ENCODE assay signal across 1 cellular context in the genomic region with DNA sequence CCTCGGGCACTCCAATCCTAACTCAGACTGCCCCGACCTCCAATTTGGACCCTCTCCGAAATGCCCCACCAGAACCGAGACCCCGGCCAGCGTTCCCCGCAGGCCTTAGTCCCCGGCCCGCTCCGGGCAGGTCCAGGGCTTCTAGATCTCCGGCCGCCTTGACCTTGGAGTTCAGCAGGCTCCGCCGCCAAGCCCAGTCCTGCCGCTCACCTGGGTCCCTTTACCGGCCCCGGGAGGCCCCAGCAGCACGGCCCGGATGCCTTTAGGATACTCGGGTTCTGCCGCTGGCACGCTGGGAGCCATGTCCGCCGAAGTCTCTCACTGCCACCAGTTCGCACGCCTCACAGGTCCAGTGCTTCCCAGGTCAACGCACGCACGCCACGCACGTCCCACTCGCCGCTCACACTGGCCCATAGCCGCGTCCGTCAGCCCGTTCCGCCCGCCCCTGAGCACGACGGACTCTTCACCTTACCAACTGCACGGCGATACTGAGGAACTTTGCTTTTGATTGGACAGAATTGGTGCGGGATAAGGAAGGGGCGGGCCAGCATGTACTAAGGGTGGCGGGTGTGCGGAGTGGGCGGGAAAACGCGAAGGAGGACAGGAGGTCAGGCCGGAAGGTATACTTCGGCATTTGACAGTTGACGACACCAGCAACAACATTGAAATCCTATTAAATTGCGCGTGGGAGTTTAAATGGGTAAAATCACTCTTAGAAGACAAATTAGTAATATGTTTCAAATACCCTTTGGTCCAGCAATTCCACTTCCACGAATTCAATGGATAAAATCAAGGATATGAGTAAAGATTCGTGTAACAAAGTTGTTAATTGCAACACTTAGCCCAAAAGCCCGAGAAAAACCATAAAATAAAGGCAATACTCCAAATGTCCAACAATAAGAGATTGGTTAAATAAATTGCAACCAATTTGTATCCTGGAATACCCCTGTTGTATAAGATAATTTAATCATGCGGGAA.
A peak's percentile ranks its signal among the peaks of the same experiment; 100 is the strongest.
TF ChIP-seq lines count a peak whose summit lies in the region.

TSS of gene AK2 (minus strand) at position 358 of the 978 bp plus-strand sequence. CDS start at position 303, 55 bp downstream.

TF ChIP-seq in H1, 55 proteins besides CTCF, POLR2A, EP300 and RAD21 (continued from another document):
- TF ChIP-seq, protein P1, sequence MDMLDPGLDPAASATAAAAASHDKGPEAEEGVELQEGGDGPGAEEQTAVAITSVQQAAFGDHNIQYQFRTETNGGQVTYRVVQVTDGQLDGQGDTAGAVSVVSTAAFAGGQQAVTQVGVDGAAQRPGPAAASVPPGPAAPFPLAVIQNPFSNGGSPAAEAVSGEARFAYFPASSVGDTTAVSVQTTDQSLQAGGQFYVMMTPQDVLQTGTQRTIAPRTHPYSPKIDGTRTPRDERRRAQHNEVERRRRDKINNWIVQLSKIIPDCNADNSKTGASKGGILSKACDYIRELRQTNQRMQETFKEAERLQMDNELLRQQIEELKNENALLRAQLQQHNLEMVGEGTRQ (IDR thresholded peaks at IDR 0.05; ENCODE audit: low read length), result no peak
- TF ChIP-seq RFX5 (IDR thresholded peaks at IDR 0.05; ENCODE audit: borderline replicate concordance, low read depth, low read length) (no peak), JUND (IDR thresholded peaks at IDR 0.05; ENCODE audit: low read length) (no peak), CTBP2 (IDR thresholded peaks at IDR 0.05; ENCODE audit: borderline replicate concordance, insufficient read depth, insufficient read length, low read length) (no peak), POU5F1 (IDR thresholded peaks at IDR 0.05; ENCODE audit: low read depth, low read length) (no peak), CHD2 (IDR thresholded peaks at IDR 0.05; ENCODE audit: low read length) (peak; percentile 95), NANOG (IDR thresholded peaks at IDR 0.05; ENCODE audit: insufficient read depth, low read depth, low read length, poor library complexity, severe bottlenecking) (peak; percentile 22), RXRA (IDR thresholded peaks at IDR 0.05; ENCODE audit: insufficient read depth, low read depth, low read length) (no peak), E2F6 (IDR thresholded peaks at IDR 0.05) (peak; percentile 100), EZH2 (IDR thresholded peaks at IDR 0.05; ENCODE audit: low read depth, low read length, severe bottlenecking) (no peak), SAP30 (IDR thresholded peaks at IDR 0.05; ENCODE audit: insufficient read depth, insufficient replicate concordance, low read length) (no peak), TBP (IDR thresholded peaks at IDR 0.05; ENCODE audit: low read depth, low read length) (peak; percentile 65; the same call in 1 of the 2 replicates), NRF1 (IDR thresholded peaks at IDR 0.05; ENCODE audit: low read depth, low read length) (no peak), BACH1 (IDR thresholded peaks at IDR 0.05; ENCODE audit: low read length) (no peak), SP1 (IDR thresholded peaks at IDR 0.05; ENCODE audit: low read depth, low read length) (peak; percentile 99), CHD7 (IDR thresholded peaks at IDR 0.05; ENCODE audit: insufficient replicate concordance, low read length) (no peak), JUN (IDR thresholded peaks at IDR 0.05; ENCODE audit: low read depth, low read length) (no peak), POLR2AphosphoS5 (IDR thresholded peaks at IDR 0.05; ENCODE audit: low read depth, low read length) (0 out of 2 replicates have a peak, but pooled peaks have one; percentile 32), FOSL1 (IDR thresholded peaks at IDR 0.05; ENCODE audit: insufficient read depth, low read depth, low read length) (no peak), ASH2L (IDR thresholded peaks at IDR 0.05; ENCODE audit: low read length) (peak; percentile 30), TAF7 (optimal IDR thresholded peaks at IDR 0.05; ENCODE audit: borderline replicate concordance, low read depth, low read length) (no peak), HDAC2 (IDR thresholded peaks at IDR 0.05; ENCODE audit: borderline replicate concordance in 1 of 2, low read depth in 2 of 2, low read length in 2 of 2) (0 out of 4 replicates have a peak, but pooled peaks of 1 of the 2 experiments have one; percentile 59), SIN3A (conservative IDR thresholded peaks at IDR 0.05 in 1 of 2, IDR thresholded peaks at IDR 0.05 in 1 of 2; ENCODE audit: low read depth in 1 of 2, low read length in 2 of 2) (peak; percentile 15 to 39; a peak in 1 of 4 replicates), ATF3 (IDR thresholded peaks at IDR 0.05; ENCODE audit: insufficient read depth, low read depth, low read length) (no peak), BCL11A (IDR thresholded peaks at IDR 0.05; ENCODE audit: low read depth in 2 of 2, low read length in 2 of 2) (no peak), CEBPB (IDR thresholded peaks at IDR 0.05; ENCODE audit: low read depth, low read length) (no peak), TEAD4 (IDR thresholded peaks at IDR 0.05; ENCODE audit: low read depth, low read length) (no peak; the same call in 1 of the 2 replicates), SP2 (IDR thresholded peaks at IDR 0.05; ENCODE audit: low read length) (peak; percentile 94), CBX8 (IDR thresholded peaks at IDR 0.05; ENCODE audit: borderline replicate concordance, low read depth, low read length) (no peak), GABPA (IDR thresholded peaks at IDR 0.05; ENCODE audit: borderline replicate concordance, insufficient read depth, low read length) (no peak), CREB1 (IDR thresholded peaks at IDR 0.05) (peak; percentile 88), KDM5A (IDR thresholded peaks at IDR 0.05; ENCODE audit: low read length) (no peak), SIRT6 (IDR thresholded peaks at IDR 0.05; ENCODE audit: low read length) (no peak), RNF2 (IDR thresholded peaks at IDR 0.05; ENCODE audit: borderline replicate concordance, low read depth, low read length, missing control alignments, poor library complexity, severe bottlenecking) (no peak), CBX5 (IDR thresholded peaks at IDR 0.05; ENCODE audit: low read depth, low read length) (no peak), TAF1 (IDR thresholded peaks at IDR 0.05; ENCODE audit: low read depth, low read length) (0 out of 2 replicates have a peak, but pooled peaks have one; percentile 47), CHD1 (IDR thresholded peaks at IDR 0.05; ENCODE audit: low read depth, low read length) (no peak), BRCA1 (IDR thresholded peaks at IDR 0.05; ENCODE audit: low read depth, low read length) (no peak), SRF (IDR thresholded peaks at IDR 0.05; ENCODE audit: low read depth, low read length) (no peak), MAFK (IDR thresholded peaks at IDR 0.05; ENCODE audit: low read depth, low read length) (no peak)
- TF ChIP-seq, protein P2, sequence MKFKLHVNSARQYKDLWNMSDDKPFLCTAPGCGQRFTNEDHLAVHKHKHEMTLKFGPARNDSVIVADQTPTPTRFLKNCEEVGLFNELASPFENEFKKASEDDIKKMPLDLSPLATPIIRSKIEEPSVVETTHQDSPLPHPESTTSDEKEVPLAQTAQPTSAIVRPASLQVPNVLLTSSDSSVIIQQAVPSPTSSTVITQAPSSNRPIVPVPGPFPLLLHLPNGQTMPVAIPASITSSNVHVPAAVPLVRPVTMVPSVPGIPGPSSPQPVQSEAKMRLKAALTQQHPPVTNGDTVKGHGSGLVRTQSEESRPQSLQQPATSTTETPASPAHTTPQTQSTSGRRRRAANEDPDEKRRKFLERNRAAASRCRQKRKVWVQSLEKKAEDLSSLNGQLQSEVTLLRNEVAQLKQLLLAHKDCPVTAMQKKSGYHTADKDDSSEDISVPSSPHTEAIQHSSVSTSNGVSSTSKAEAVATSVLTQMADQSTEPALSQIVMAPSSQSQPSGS (IDR thresholded peaks at IDR 0.05; ENCODE audit: low read length), result no peak
- TF ChIP-seq, protein P3, sequence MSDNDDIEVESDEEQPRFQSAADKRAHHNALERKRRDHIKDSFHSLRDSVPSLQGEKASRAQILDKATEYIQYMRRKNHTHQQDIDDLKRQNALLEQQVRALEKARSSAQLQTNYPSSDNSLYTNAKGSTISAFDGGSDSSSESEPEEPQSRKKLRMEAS (IDR thresholded peaks at IDR 0.05), result peak; percentile 99
